ENCODE assay signal across 18 cellular contexts in genomic region chr17:80860101-80860671, GRCh38.
DNase-seq lines count a peak whose midpoint lies in the region; ATAC-seq and TF ChIP-seq lines count a peak whose summit lies in the region.
"Had no signal": no experiment of that assay in that cellular context is flagged by ENCODE, and none has a peak within 500 bp of the region (broad histone marks: within the 10 kb centered on the region; RNA-seq: fewer than 3 reads in every experiment).

No MANE protein-coding gene starts in this region.

- H3K4me3 Mint-ChIP-seq in natural killer cell treated with Interleukin-12 subunit alpha and Interleukin-12 subunit beta and Interleukin-15 and Interleukin-18, amount 100 ng/mL, for 72 hours = no peak overlapping the region
- H3K4me3 Mint-ChIP-seq in natural killer cell = no peak overlapping the region
- peak overlapping the region; percentile 87 for H3K4me3 Mint-ChIP-seq in activated T-helper 17 cell treated with anti-CD3 and anti-CD28 coated beads, Interleukin-2, amount 50 U/mL, for 72 hours

- in situ Hi-C loops in transverse colon (cut with MboI; ENCODE audit: low pct_ligation_motif_present in 1 of 4, low pct_unique_long_range_greater_than_20kb in 1 of 4, low sequenced_read_pairs in 3 of 4) = loop anchor here in 2 of 4 donors (10.0 to 25.0 kb wide), 2 partner anchors 115 to 423 kb away; no protein-coding TSS in a partner anchor

- H3K36me3 Mint-ChIP-seq in natural killer cell treated with Interleukin-12 subunit alpha and Interleukin-12 subunit beta and Interleukin-15 and Interleukin-18, amount 100 ng/mL, for 72 hours = peaks cover 4% of the 10 kb centered on the region
- H3K36me3 Mint-ChIP-seq in natural killer cell = no peaks in the 10 kb centered on the region
- H3K36me3 Mint-ChIP-seq in activated T-helper 17 cell treated with anti-CD3 and anti-CD28 coated beads, Interleukin-2, amount 50 U/mL, for 72 hours (ENCODE audit: low read depth) = peaks cover 85% of the 10 kb centered on the region

- no peak for DNase-seq in natural killer cell treated with Interleukin-12 subunit alpha and Interleukin-12 subunit beta and Interleukin-15 and Interleukin-18, amount 100 ng/mL, for 72 hours (ENCODE audit: low spot score)
- no peak for DNase-seq in natural killer cell
- DNase-seq in lower lobe of right lung = peak; percentile 43
- DNase-seq in transverse colon = peak; percentile 5
- DNase-seq in HuH-7 (ENCODE audit: low spot score) = no peak
- DNase-seq: activated T-cell treated with anti-CD3 and anti-CD28 coated beads, Interleukin-2, amount 50 U/mL, for 72 hours; body of pancreas; DMS53; effector memory CD4-positive, alpha-beta T cell; HCEC 1CT; NCI-H1930; NCI-H524 treated with DMSO at 0.1 percent for 48 hours had no signal

- H3K27me3 ChIP-seq in lower lobe of right lung (ENCODE audit: low read depth) (no peaks in the 10 kb centered on the region), transverse colon (no peaks in the 10 kb centered on the region)
- H3K27me3 ChIP-seq: BE2C, body of pancreas had no signal

- H3K36me3 ChIP-seq in lower lobe of right lung (peaks cover 14% of the 10 kb centered on the region), transverse colon (no peaks in the 10 kb centered on the region)

- TF ChIP-seq CTCF in natural killer cell (IDR thresholded peaks at IDR 0.05) (no peak), lower lobe of right lung (IDR thresholded peaks at IDR 0.05) (no peak), transverse colon (IDR thresholded peaks at IDR 0.05) (no peak)

- intact Hi-C loops in natural killer cell (cut with micrococcal nuclease) = no loop called here
- intact Hi-C loops in lower lobe of right lung (cut with DNase I) = no loop called here
- intact Hi-C loops in transverse colon (cut with DNase I; ENCODE audit: low total_unique reads) = loop anchor here (5.0 kb wide), 1 partner anchor 122 kb away; no protein-coding TSS in a partner anchor

- no peak for TF ChIP-seq POLR2A in transverse colon (IDR thresholded peaks at IDR 0.05)

- no peaks in the 10 kb centered on the region for H3K9me3 ChIP-seq in lower lobe of right lung
- no peaks in the 10 kb centered on the region for H3K9me3 ChIP-seq in transverse colon
- H3K9me3 ChIP-seq: BE2C, body of pancreas had no signal

- H3K4me1 ChIP-seq in lower lobe of right lung (peaks cover 25% of the 10 kb centered on the region), transverse colon (peaks cover 0 to 42% (median 22%) of the 10 kb centered on the region in 4 donors)

- ATAC-seq in natural killer cell treated with Interleukin-12 subunit alpha and Interleukin-12 subunit beta and Interleukin-15 and Interleukin-18, amount 100 ng/mL, for 72 hours = no peak
- ATAC-seq in natural killer cell (no peak), lower lobe of right lung (peak in 1 of 2 donors; percentile 8), HG03457 (IDR thresholded peaks at IDR 0.05; ENCODE audit: unreplicated experiment) (no peak), GM21423 (IDR thresholded peaks at IDR 0.05; ENCODE audit: unreplicated experiment) (no peak)
- ATAC-seq in activated T-helper 17 cell treated with anti-CD3 and anti-CD28 coated beads, Interleukin-2, amount 50 U/mL, for 72 hours (replicated peaks) = no peak
- ATAC-seq: activated T-cell treated with anti-CD3 and anti-CD28 coated beads, Interleukin-2, amount 50 U/mL, for 72 hours; Panc1 had no signal

- H3K4me3 ChIP-seq in lower lobe of right lung (no peak overlapping the region), transverse colon (no peak overlapping the region)
- H3K4me3 ChIP-seq: body of pancreas had no signal

- H3K27ac ChIP-seq in lower lobe of right lung (no peak overlapping the region), transverse colon (peak overlapping the region in 1 of 4 donors; percentile 40)
- H3K27ac ChIP-seq: body of pancreas, HL-60 had no signal

- no peaks in the 10 kb centered on the region for H3K27me3 Mint-ChIP-seq in natural killer cell treated with Interleukin-12 subunit alpha and Interleukin-12 subunit beta and Interleukin-15 and Interleukin-18, amount 100 ng/mL, for 72 hours
- no peaks in the 10 kb centered on the region for H3K27me3 Mint-ChIP-seq in natural killer cell (ENCODE audit: low read depth in 2 of 2)
- H3K27me3 Mint-ChIP-seq in activated T-helper 17 cell treated with anti-CD3 and anti-CD28 coated beads, Interleukin-2, amount 50 U/mL, for 72 hours = no peaks in the 10 kb centered on the region

- WGBS in transverse colon (ENCODE audit: low coverage in 1 of 2), 2 donors = 97% methylated on average over 20 of the region's 20 CpGs; no CpG with 5 or more reads in 1 of the 2 donors

- peak overlapping the region; percentile 99 to 100 for H3K27ac Mint-ChIP-seq in natural killer cell treated with Interleukin-12 subunit alpha and Interleukin-12 subunit beta and Interleukin-15 and Interleukin-18, amount 100 ng/mL, for 72 hours
- peak overlapping the region in 1 of 2 donors; percentile 85 for H3K27ac Mint-ChIP-seq in natural killer cell
- peak overlapping the region; percentile 98 for H3K27ac Mint-ChIP-seq in activated T-helper 17 cell treated with anti-CD3 and anti-CD28 coated beads, Interleukin-2, amount 50 U/mL, for 72 hours

- peaks cover 55 to 61% of the 10 kb centered on the region in 2 donors for H3K4me1 Mint-ChIP-seq in natural killer cell treated with Interleukin-12 subunit alpha and Interleukin-12 subunit beta and Interleukin-15 and Interleukin-18, amount 100 ng/mL, for 72 hours (ENCODE audit: low read depth in 2 of 2)
- peaks cover 22 to 34% of the 10 kb centered on the region in 2 donors for H3K4me1 Mint-ChIP-seq in natural killer cell
- peaks cover 60% of the 10 kb centered on the region for H3K4me1 Mint-ChIP-seq in activated T-helper 17 cell treated with anti-CD3 and anti-CD28 coated beads, Interleukin-2, amount 50 U/mL, for 72 hours

- no peaks in the 10 kb centered on the region for H3K9me3 Mint-ChIP-seq in natural killer cell treated with Interleukin-12 subunit alpha and Interleukin-12 subunit beta and Interleukin-15 and Interleukin-18, amount 100 ng/mL, for 72 hours
- H3K9me3 Mint-ChIP-seq in natural killer cell = no peaks in the 10 kb centered on the region
- no peaks in the 10 kb centered on the region for H3K9me3 Mint-ChIP-seq in activated T-helper 17 cell treated with anti-CD3 and anti-CD28 coated beads, Interleukin-2, amount 50 U/mL, for 72 hours

- no peak for TF ChIP-seq EP300 in transverse colon (IDR thresholded peaks at IDR 0.05; ENCODE audit: low read depth)

Comparison
In these comparisons a context has a peak if more than half of its experiments do, and no peak if none do; other contexts are left out.
1. DNase-seq: peak in lower lobe of right lung (single experiment) and transverse colon (single experiment); none in natural killer cell treated with Interleukin-12 subunit alpha and Interleukin-12 subunit beta and Interleukin-15 and Interleukin-18, amount 100 ng/mL, for 72 hours (single experiment), natural killer cell (single experiment) and HuH-7 (single experiment).